In the genomic region with DNA sequence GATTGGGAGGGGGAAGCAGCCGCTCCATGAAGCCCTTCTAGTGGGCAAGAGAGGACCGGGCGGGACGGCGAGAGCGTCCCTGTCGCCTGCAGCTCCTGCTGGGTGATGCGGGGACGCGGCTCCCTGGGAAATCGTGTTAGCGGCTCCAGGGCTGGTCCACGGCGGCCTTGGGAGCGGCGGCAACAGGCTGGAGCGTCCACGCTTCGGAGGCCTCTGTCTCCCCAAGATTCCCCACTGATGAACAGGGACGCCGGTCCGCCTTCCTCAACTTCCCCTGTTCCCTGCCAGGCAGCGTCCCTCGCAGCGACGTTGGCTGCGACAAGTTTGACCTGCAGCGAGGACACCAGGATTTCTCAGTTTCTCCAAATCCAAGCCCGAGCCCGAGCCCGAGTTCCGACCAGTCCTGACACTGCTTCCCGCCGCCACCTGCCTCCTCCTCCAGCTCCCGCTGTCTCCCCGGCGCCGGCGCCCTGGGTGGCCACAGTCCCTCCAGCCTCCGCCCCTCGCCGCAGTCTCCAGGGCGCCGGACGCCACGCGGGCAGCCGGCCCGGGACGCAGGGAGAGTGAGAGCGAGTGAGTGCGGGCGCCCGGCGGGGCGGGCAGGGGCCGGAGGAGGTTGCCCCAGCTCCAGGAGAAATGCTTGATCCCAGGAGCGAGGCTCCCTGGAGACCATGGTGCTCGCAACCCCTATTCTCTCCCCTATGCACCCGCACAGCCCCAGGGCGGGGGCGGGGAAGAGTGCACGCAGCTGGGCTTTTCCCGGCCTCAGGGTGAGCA, we compare ENCODE assay signal across 8 cellular contexts.
A peak's percentile ranks its signal among the peaks of the same experiment; 100 is the strongest.
DNase-seq lines count a peak whose midpoint lies in the region; ATAC-seq and TF ChIP-seq lines count a peak whose summit lies in the region.

No MANE protein-coding gene starts in this region.

- no peaks in the 10 kb centered on the region for H3K36me3 Mint-ChIP-seq in type B pancreatic cell

- peaks cover 61% of the 10 kb centered on the region for H3K27me3 Mint-ChIP-seq in type B pancreatic cell

- ATAC-seq in mucosa of descending colon (peak; percentile 85), HG02973 (IDR thresholded peaks at IDR 0.05; ENCODE audit: unreplicated experiment) (no peak), HG02938 (IDR thresholded peaks at IDR 0.05; ENCODE audit: unreplicated experiment) (no peak)

- peaks cover 25% of the 10 kb centered on the region for H3K27me3 ChIP-seq in H7 (ENCODE audit: control insufficient read depth, insufficient read depth, low read length)

- peak; percentile 82 for DNase-seq in AG08396 (ENCODE audit: low spot score)
- DNase-seq in H7 = peak; percentile 81
- DNase-seq in SK-N-DZ (ENCODE audit: low spot score) = peak; percentile 70
- no peak for DNase-seq in epithelial cell of proximal tubule (ENCODE audit: low read depth)
- DNase-seq in mucosa of descending colon = peak; percentile 33 to 65 (median 51)
- peak; percentile 73 for DNase-seq in type B pancreatic cell (ENCODE audit: extremely low spot score, unreplicated experiment)

- TF ChIP-seq CTCF in epithelial cell of proximal tubule (conservative IDR thresholded peaks at IDR 0.05; ENCODE audit: low read depth, low read length) (no peak), mucosa of descending colon (IDR thresholded peaks at IDR 0.05) (no peak), type B pancreatic cell (conservative IDR thresholded peaks at IDR 0.05) (no peak)

- intact Hi-C loops in mucosa of descending colon (cut with DNase I, micrococcal nuclease) = no loop called here

- H3K4me3 Mint-ChIP-seq in type B pancreatic cell = peak overlapping the region; percentile 90

- no peaks in the 10 kb centered on the region for H3K9me3 Mint-ChIP-seq in type B pancreatic cell

- H3K9me3 ChIP-seq in mucosa of descending colon = no peaks in the 10 kb centered on the region

- peaks cover 9% of the 10 kb centered on the region for H3K4me1 Mint-ChIP-seq in type B pancreatic cell (ENCODE audit: unreplicated experiment)

- no peaks in the 10 kb centered on the region for H3K36me3 ChIP-seq in H7 (replicated peaks; ENCODE audit: control insufficient read depth, insufficient read depth, low read length)
- no peaks in the 10 kb centered on the region for H3K36me3 ChIP-seq in mucosa of descending colon (ENCODE audit: low read depth)

- peak overlapping the region; percentile 63 for H3K4me3 ChIP-seq in H7 (ENCODE audit: insufficient read depth, low read depth, low read length)
- peak overlapping the region; percentile 68 for H3K4me3 ChIP-seq in epithelial cell of proximal tubule (ENCODE audit: low read depth, low read length)
- peak overlapping the region; percentile 2 for H3K4me3 ChIP-seq in mucosa of descending colon

- H3K27ac Mint-ChIP-seq in type B pancreatic cell = peak overlapping the region; percentile 15

- H3K4me1 ChIP-seq in mucosa of descending colon (ENCODE audit: low read depth) = peaks cover 9% of the 10 kb centered on the region

Comparison
In these comparisons a context has a peak if more than half of its experiments do, and no peak if none do; other contexts are left out.
1. H3K4me3 ChIP-seq: peak in every context shown above with its lines; median percentile 68 in epithelial cell of proximal tubule; 63 in H7; 2 in mucosa of descending colon.